Comparison of ENCODE assay signal across 1 cellular context in the genomic region with DNA sequence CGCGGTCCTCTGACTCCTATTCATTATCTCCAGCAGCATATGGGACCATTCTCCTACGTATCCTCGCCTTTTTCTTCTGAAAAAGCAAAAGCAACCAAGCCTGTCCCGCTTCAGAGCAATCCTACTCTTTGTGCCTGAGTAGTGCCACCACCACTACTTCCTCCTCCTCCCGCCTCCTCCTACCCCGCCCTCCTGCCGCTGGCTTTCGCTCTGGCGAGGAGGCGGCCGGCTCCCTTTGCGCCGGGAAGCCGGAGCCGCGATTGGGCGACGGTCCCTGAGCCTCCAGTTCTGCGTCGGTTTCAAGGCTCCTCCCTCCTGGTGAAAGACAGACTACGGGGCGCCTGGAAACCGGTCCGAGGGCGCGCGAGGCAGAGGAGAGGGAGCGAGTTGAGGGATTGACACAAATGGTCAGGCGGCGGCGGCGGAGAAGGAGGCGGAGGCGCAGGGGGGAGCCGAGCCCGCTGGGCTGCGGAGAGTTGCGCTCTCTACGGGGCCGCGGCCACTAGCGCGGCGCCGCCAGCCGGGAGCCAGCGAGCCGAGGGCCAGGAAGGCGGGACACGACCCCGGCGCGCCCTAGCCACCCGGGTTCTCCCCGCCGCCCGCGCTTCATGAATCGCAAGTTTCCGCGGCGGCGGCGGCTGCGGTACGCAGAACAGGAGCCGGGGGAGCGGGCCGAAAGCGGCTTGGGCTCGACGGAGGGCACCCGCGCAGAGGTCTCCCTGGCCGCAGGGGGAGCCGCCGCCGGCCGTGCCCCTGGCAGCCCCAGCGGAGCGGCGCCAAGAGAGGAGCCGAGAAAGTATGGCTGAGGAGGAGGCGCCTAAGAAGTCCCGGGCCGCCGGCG.
A peak's percentile ranks its signal among the peaks of the same experiment; 100 is the strongest.
TF ChIP-seq lines count a peak whose summit lies in the region.

A gene (plus strand): TSS at position 351 of the 841 bp plus-strand sequence. CDS start 448 bp downstream, at position 799.

TF ChIP-seq in SK-N-SH, 30 proteins besides CTCF, POLR2A, EP300 and RAD21 (continued from another document):
- TF ChIP-seq, protein P1, sequence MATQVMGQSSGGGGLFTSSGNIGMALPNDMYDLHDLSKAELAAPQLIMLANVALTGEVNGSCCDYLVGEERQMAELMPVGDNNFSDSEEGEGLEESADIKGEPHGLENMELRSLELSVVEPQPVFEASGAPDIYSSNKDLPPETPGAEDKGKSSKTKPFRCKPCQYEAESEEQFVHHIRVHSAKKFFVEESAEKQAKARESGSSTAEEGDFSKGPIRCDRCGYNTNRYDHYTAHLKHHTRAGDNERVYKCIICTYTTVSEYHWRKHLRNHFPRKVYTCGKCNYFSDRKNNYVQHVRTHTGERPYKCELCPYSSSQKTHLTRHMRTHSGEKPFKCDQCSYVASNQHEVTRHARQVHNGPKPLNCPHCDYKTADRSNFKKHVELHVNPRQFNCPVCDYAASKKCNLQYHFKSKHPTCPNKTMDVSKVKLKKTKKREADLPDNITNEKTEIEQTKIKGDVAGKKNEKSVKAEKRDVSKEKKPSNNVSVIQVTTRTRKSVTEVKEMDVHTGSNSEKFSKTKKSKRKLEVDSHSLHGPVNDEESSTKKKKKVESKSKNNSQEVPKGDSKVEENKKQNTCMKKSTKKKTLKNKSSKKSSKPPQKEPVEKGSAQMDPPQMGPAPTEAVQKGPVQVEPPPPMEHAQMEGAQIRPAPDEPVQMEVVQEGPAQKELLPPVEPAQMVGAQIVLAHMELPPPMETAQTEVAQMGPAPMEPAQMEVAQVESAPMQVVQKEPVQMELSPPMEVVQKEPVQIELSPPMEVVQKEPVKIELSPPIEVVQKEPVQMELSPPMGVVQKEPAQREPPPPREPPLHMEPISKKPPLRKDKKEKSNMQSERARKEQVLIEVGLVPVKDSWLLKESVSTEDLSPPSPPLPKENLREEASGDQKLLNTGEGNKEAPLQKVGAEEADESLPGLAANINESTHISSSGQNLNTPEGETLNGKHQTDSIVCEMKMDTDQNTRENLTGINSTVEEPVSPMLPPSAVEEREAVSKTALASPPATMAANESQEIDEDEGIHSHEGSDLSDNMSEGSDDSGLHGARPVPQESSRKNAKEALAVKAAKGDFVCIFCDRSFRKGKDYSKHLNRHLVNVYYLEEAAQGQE (IDR thresholded peaks at IDR 0.05; ENCODE audit: low read depth, low read length) = peak; percentile 77; the same call in 1 of the 2 replicates
- TF ChIP-seq, protein P2, sequence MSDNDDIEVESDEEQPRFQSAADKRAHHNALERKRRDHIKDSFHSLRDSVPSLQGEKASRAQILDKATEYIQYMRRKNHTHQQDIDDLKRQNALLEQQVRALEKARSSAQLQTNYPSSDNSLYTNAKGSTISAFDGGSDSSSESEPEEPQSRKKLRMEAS (IDR thresholded peaks at IDR 0.05; ENCODE audit: low read depth) = peak; percentile 87
- 0 out of 2 replicates have a peak, but pooled peaks have one; percentile 55 for TF ChIP-seq TAF1 (IDR thresholded peaks at IDR 0.05; ENCODE audit: borderline replicate concordance, low read depth, low read length)
- peak; percentile 24; the same call in 1 of the 2 replicates for TF ChIP-seq GABPA (IDR thresholded peaks at IDR 0.05; ENCODE audit: low read depth)
- no peak for TF ChIP-seq NRF1 (IDR thresholded peaks at IDR 0.05; ENCODE audit: low read depth, low read length)
- TF ChIP-seq, protein P3, sequence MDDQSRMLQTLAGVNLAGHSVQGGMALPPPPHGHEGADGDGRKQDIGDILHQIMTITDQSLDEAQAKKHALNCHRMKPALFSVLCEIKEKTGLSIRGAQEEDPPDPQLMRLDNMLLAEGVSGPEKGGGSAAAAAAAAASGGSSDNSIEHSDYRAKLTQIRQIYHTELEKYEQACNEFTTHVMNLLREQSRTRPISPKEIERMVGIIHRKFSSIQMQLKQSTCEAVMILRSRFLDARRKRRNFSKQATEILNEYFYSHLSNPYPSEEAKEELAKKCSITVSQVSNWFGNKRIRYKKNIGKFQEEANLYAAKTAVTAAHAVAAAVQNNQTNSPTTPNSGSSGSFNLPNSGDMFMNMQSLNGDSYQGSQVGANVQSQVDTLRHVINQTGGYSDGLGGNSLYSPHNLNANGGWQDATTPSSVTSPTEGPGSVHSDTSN (IDR thresholded peaks at IDR 0.05) = peak; percentile 77
- peak; percentile 49; the same call in 1 of the 2 replicates for TF ChIP-seq TEAD4 (IDR thresholded peaks at IDR 0.05; ENCODE audit: borderline replicate concordance, insufficient read depth)
- no peak for TF ChIP-seq FOXM1 (IDR thresholded peaks at IDR 0.05; ENCODE audit: low read depth)
- no peak for TF ChIP-seq JUND (IDR thresholded peaks at IDR 0.05)
- no peak; the same call in 1 of the 2 replicates for TF ChIP-seq MXI1 (IDR thresholded peaks at IDR 0.05; ENCODE audit: low read depth, low read length)
- TF ChIP-seq, protein P4, sequence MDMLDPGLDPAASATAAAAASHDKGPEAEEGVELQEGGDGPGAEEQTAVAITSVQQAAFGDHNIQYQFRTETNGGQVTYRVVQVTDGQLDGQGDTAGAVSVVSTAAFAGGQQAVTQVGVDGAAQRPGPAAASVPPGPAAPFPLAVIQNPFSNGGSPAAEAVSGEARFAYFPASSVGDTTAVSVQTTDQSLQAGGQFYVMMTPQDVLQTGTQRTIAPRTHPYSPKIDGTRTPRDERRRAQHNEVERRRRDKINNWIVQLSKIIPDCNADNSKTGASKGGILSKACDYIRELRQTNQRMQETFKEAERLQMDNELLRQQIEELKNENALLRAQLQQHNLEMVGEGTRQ (IDR thresholded peaks at IDR 0.05; ENCODE audit: borderline replicate concordance, low read depth, low read length) = no peak
- TF ChIP-seq RFX5 (IDR thresholded peaks at IDR 0.05; ENCODE audit: low read length) = 0 out of 2 replicates have a peak, but pooled peaks have one; percentile 9
- TF ChIP-seq ELF1 (IDR thresholded peaks at IDR 0.05) = peak; percentile 61
- peak; percentile 93 for TF ChIP-seq FOXJ3 (CRISPR knock-in tag; IDR thresholded peaks at IDR 0.05)
- TF ChIP-seq RXRA (IDR thresholded peaks at IDR 0.05; ENCODE audit: borderline replicate concordance, low read depth) = peak; percentile 11; the same call in 1 of the 2 replicates
- TF ChIP-seq EZH2phosphoT487 (IDR thresholded peaks at IDR 0.05; ENCODE audit: borderline replicate concordance, low read depth) = no peak
- TF ChIP-seq, protein P5, sequence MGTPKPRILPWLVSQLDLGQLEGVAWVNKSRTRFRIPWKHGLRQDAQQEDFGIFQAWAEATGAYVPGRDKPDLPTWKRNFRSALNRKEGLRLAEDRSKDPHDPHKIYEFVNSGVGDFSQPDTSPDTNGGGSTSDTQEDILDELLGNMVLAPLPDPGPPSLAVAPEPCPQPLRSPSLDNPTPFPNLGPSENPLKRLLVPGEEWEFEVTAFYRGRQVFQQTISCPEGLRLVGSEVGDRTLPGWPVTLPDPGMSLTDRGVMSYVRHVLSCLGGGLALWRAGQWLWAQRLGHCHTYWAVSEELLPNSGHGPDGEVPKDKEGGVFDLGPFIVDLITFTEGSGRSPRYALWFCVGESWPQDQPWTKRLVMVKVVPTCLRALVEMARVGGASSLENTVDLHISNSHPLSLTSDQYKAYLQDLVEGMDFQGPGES (IDR thresholded peaks at IDR 0.05; ENCODE audit: low read depth, low read length) = peak; percentile 99
